In the genomic region with DNA sequence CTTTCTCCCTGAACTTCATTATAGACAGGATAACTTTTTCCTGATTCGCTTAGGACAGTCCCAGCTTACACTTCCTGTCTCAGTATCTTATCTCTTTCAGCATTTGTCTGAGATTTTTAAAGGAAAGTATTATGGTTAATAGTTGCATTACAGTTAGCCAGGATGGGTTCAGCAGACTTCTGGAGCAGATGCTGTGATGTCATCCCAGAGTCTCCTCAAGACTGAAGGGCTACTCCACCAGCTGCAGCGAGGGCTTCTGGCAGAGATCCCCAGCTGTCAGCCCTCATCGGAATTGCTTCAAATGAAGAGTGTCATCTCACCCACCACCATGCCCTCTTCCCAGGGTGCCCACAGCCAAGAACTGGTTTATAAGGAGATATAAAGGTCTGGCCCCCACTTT, we compare ENCODE assay signal across 27 cellular contexts.
DNase-seq lines count a peak whose midpoint lies in the region; ATAC-seq and TF ChIP-seq lines count a peak whose summit lies in the region.
"Had no signal": no experiment of that assay in that cellular context is flagged by ENCODE, and none has a peak within 500 bp of the region (broad histone marks: within the 10 kb centered on the region; RNA-seq: fewer than 3 reads in every experiment).

No MANE protein-coding gene starts in this region.

- H3K79me2 ChIP-seq in GM23248 (ENCODE audit: insufficient read depth) (no peaks in the 10 kb centered on the region), hepatocyte (no peaks in the 10 kb centered on the region)
- H3K79me2 ChIP-seq: parathyroid adenoma had no signal

- 44 to 47% methylated on average over 3 of the region's 3 CpGs for WGBS in GM23248 (ENCODE audit: low coverage in 1 of 2, low lambda C conversion rate in 2 of 2, missing lambda C conversion rate in 2 of 2), 2 experiments
- 55% methylated on average over 3 of the region's 3 CpGs for WGBS in hepatocyte (ENCODE audit: low lambda C conversion rate, missing lambda C conversion rate)

- POLR2A ChIA-PET in AG04450 (lab: Yijun Ruan, JAX), result no interaction called here

- H3K9me3 ChIP-seq in AG04450 (ENCODE audit: control insufficient read depth, insufficient read depth, low read length), result no peaks in the 10 kb centered on the region
- no peaks in the 10 kb centered on the region for H3K9me3 ChIP-seq in GM23248 (ENCODE audit: low read depth)
- H3K9me3 ChIP-seq in hepatocyte (ENCODE audit: low read depth), result no peaks in the 10 kb centered on the region
- H3K9me3 ChIP-seq: ascending aorta, left lung, right atrium auricular region, thyroid gland had no signal

- in situ Hi-C loops in GM23248 (cut with MboI), result no loop called here

- H3K9ac ChIP-seq in GM23248, result no peak overlapping the region
- H3K9ac ChIP-seq: parathyroid adenoma had no signal

- H3K9me2 ChIP-seq in GM23248 (ENCODE audit: insufficient read depth), result no peaks in the 10 kb centered on the region
- no peaks in the 10 kb centered on the region for H3K9me2 ChIP-seq in hepatocyte (replicated peaks; ENCODE audit: insufficient read depth)

- H3K4me1 ChIP-seq in GM23248 (ENCODE audit: insufficient read depth), result no peaks in the 10 kb centered on the region
- H3K4me1 ChIP-seq in hepatocyte (ENCODE audit: insufficient read depth), result no peaks in the 10 kb centered on the region
- H3K4me1 ChIP-seq: ascending aorta, left lung, parathyroid adenoma, thyroid gland had no signal

- DNase-seq in AG04450 (ENCODE audit: low read depth, low spot score) (no peak), GM23248 (peak; percentile 5), hepatocyte (ENCODE audit: low spot score) (no peak), T-helper 9 cell (no peak), COLO668 (lab: John Stamatoyannopoulos, UW; ENCODE audit: unreplicated experiment) (no peak)
- DNase-seq: activated CD4-positive, alpha-beta T cell treated with anti-CD3 and anti-CD28 coated beads, Interleukin-2, amount 50 U/mL, for 4 hours; activated CD8-positive, alpha-beta memory T cell treated with anti-CD3 and anti-CD28 coated beads, Interleukin-2, amount 50 U/mL, for 4 hours; activated naive CD4-positive, alpha-beta T cell treated with anti-CD3 and anti-CD28 coated beads, Interleukin-2, amount 50 U/mL, for 16 hours; cerebellar nuclear complex; DMS153; effector CD4-positive, alpha-beta T cell; GOT3; KBM-7; MV-4-11; NCI-H146; NCI-H2171 treated with DMSO at 0.1 percent for 48 hours; NCI-H69; thyroid gland; WERI-Rb-1 had no signal

- H4K20me1 ChIP-seq in GM23248 (ENCODE audit: insufficient read depth) (no peaks in the 10 kb centered on the region), hepatocyte (ENCODE audit: insufficient read depth, poor library complexity, severe bottlenecking) (no peaks in the 10 kb centered on the region)

- H3K27me3 ChIP-seq in AG04450 (ENCODE audit: control insufficient read depth, insufficient read depth, low read length), result peaks cover 5% of the 10 kb centered on the region
- no peaks in the 10 kb centered on the region; the same call in 1 of the 2 replicates for H3K27me3 ChIP-seq in GM23248 (replicated peaks; ENCODE audit: insufficient read depth)
- no peaks in the 10 kb centered on the region for H3K27me3 ChIP-seq in hepatocyte
- H3K27me3 ChIP-seq: ascending aorta, left lung, right atrium auricular region, thyroid gland had no signal

- H2AFZ ChIP-seq in GM23248, result no peak overlapping the region
- no peak overlapping the region for H2AFZ ChIP-seq in hepatocyte
- H2AFZ ChIP-seq: parathyroid adenoma had no signal

- CTCF ChIA-PET in AG04450 (lab: Charles Lee), result interaction anchor here (1.2 kb wide), 1 partner anchor 9 kb away, joined by 5 read pairs; no protein-coding TSS in a partner anchor

- H3K4me2 ChIP-seq in GM23248 (ENCODE audit: unreplicated experiment) (no peak overlapping the region), hepatocyte (peak overlapping the region; percentile 55)

- no peak overlapping the region for H3K27ac ChIP-seq in AG04450 (ENCODE audit: low read depth, low read length)
- no peak overlapping the region for H3K27ac ChIP-seq in GM23248
- H3K27ac ChIP-seq in hepatocyte, result no peak overlapping the region
- H3K27ac ChIP-seq: ascending aorta, parathyroid adenoma, RWPE1, thyroid gland, WERI-Rb-1 had no signal

- TF ChIP-seq CTCF in AG04450 (IDR thresholded peaks at IDR 0.05; ENCODE audit: low read depth, low read length), result no peak
- TF ChIP-seq CTCF in hepatocyte (IDR thresholded peaks at IDR 0.05; ENCODE audit: poor library complexity), result no peak

- peak; percentile 83 for ATAC-seq in SK-N-SH treated with all-trans-retinoic acid at 6 μM for 48 hours
- no peak for ATAC-seq in GM21360 (IDR thresholded peaks at IDR 0.05; ENCODE audit: unreplicated experiment)
- ATAC-seq in GM21515 (IDR thresholded peaks at IDR 0.05; ENCODE audit: unreplicated experiment), result no peak
- ATAC-seq: left lung had no signal

- peak overlapping the region; percentile 25; the same call in 1 of the 2 replicates for H3K4me3 ChIP-seq in AG04450 (ENCODE audit: low read depth, low read length)
- H3K4me3 ChIP-seq in GM23248, result no peak overlapping the region
- no peak overlapping the region for H3K4me3 ChIP-seq in hepatocyte
- H3K4me3 ChIP-seq: ascending aorta, left lung, thyroid gland had no signal

- H3F3A ChIP-seq in GM23248 (ENCODE audit: insufficient read depth), result no peaks in the 10 kb centered on the region

- H3K36me3 ChIP-seq in GM23248 (ENCODE audit: low read depth), result no peaks in the 10 kb centered on the region
- no peaks in the 10 kb centered on the region for H3K36me3 ChIP-seq in hepatocyte (replicated peaks; ENCODE audit: insufficient read depth, low read depth)
- H3K36me3 ChIP-seq: ascending aorta, left lung, right atrium auricular region, thyroid gland, WERI-Rb-1 had no signal

TF ChIP-seq in SK-N-SH treated with all-trans-retinoic acid at 6 μM for 48 hours, 23 proteins besides CTCF, POLR2A, EP300 and RAD21 (continues in another document):
- TF ChIP-seq ZNF8 (CRISPR knock-in tag; IDR thresholded peaks at IDR 0.05) (no peak), RARB (CRISPR knock-in tag; IDR thresholded peaks at IDR 0.05) (no peak), ISL1 (CRISPR knock-in tag; IDR thresholded peaks at IDR 0.05) (no peak), SNAI2 (CRISPR knock-in tag; IDR thresholded peaks at IDR 0.05) (no peak), BACH2 (CRISPR knock-in tag; IDR thresholded peaks at IDR 0.05; ENCODE audit: borderline replicate concordance) (no peak), ZC3H10 (CRISPR knock-in tag; IDR thresholded peaks at IDR 0.05) (no peak), ARNTL (CRISPR knock-in tag; IDR thresholded peaks at IDR 0.05; ENCODE audit: borderline replicate concordance, low read depth) (no peak), GLIS3 (CRISPR knock-in tag; IDR thresholded peaks at IDR 0.05) (no peak), ZFP30 (CRISPR knock-in tag; IDR thresholded peaks at IDR 0.05) (no peak), ZNF70 (CRISPR knock-in tag; IDR thresholded peaks at IDR 0.05) (no peak), ZFP3 (CRISPR knock-in tag; IDR thresholded peaks at IDR 0.05) (no peak), ESRRG (CRISPR knock-in tag; IDR thresholded peaks at IDR 0.05) (no peak)
- TF ChIP-seq, protein P1, sequence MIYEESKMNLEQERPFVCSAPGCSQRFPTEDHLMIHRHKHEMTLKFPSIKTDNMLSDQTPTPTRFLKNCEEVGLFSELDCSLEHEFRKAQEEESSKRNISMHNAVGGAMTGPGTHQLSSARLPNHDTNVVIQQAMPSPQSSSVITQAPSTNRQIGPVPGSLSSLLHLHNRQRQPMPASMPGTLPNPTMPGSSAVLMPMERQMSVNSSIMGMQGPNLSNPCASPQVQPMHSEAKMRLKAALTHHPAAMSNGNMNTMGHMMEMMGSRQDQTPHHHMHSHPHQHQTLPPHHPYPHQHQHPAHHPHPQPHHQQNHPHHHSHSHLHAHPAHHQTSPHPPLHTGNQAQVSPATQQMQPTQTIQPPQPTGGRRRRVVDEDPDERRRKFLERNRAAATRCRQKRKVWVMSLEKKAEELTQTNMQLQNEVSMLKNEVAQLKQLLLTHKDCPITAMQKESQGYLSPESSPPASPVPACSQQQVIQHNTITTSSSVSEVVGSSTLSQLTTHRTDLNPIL (CRISPR knock-in tag; IDR thresholded peaks at IDR 0.05; ENCODE audit: low read depth), result no peak
- TF ChIP-seq, protein P2, sequence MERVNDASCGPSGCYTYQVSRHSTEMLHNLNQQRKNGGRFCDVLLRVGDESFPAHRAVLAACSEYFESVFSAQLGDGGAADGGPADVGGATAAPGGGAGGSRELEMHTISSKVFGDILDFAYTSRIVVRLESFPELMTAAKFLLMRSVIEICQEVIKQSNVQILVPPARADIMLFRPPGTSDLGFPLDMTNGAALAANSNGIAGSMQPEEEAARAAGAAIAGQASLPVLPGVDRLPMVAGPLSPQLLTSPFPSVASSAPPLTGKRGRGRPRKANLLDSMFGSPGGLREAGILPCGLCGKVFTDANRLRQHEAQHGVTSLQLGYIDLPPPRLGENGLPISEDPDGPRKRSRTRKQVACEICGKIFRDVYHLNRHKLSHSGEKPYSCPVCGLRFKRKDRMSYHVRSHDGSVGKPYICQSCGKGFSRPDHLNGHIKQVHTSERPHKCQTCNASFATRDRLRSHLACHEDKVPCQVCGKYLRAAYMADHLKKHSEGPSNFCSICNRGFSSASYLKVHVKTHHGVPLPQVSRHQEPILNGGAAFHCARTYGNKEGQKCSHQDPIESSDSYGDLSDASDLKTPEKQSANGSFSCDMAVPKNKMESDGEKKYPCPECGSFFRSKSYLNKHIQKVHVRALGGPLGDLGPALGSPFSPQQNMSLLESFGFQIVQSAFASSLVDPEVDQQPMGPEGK (CRISPR knock-in tag; IDR thresholded peaks at IDR 0.05; ENCODE audit: borderline replicate concordance), result no peak
- TF ChIP-seq, protein P3, sequence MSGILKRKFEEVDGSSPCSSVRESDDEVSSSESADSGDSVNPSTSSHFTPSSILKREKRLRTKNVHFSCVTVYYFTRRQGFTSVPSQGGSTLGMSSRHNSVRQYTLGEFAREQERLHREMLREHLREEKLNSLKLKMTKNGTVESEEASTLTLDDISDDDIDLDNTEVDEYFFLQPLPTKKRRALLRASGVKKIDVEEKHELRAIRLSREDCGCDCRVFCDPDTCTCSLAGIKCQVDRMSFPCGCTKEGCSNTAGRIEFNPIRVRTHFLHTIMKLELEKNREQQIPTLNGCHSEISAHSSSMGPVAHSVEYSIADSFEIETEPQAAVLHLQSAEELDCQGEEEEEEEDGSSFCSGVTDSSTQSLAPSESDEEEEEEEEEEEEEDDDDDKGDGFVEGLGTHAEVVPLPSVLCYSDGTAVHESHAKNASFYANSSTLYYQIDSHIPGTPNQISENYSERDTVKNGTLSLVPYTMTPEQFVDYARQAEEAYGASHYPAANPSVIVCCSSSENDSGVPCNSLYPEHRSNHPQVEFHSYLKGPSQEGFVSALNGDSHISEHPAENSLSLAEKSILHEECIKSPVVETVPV (CRISPR knock-in tag; IDR thresholded peaks at IDR 0.05), result no peak
